8 cellular contexts compared by ENCODE assay signal in the genomic region with DNA sequence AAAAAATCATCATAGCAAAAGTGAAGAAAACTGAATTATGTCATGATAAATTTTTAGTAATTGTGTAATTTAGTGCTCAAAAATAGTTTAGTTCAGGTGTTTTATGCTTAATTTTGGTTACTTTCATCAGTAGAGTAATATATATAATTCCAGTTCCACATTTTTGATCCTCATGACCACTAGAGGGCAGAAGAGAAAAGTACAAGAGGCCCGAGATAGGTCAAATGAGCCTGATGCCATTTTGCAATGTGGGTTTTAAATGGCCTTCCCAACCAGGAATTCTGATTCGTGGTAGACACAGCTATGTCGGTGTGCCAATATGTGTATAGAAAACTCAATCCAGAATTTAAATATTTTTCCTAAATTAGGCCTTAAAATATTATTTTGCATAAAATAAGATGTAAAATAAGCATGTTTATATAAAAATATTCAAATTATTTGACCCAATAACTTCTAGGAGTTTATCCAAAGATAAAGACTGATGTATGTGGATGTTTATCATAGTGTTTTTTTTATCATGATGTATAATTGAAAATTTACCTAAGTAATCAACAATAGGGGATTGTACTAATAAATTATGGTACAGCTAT.
DNase-seq lines count a peak whose midpoint lies in the region; ATAC-seq and TF ChIP-seq lines count a peak whose summit lies in the region.

No MANE protein-coding gene starts in this region.

- no TSS peak for BruUV-seq in Panc1 (replicated peaks; lab: Mats Ljungman, UMichigan)

- peak; percentile 54 for ATAC-seq in Right ventricle myocardium inferior
- peak; percentile 83 for ATAC-seq in Panc1
- ATAC-seq in lung (ENCODE audit: insufficient read depth, low FRiP score), result no peak
- no peak for ATAC-seq in GM18520 (IDR thresholded peaks at IDR 0.05; ENCODE audit: unreplicated experiment)

- H3K27me3 ChIP-seq in Panc1 (ENCODE audit: control insufficient read depth, insufficient read depth, low read length) (peaks cover 3% of the 10 kb centered on the region; the same call in 1 of the 2 replicates), lung (ENCODE audit: control insufficient read depth, insufficient read depth) (no peaks in the 10 kb centered on the region)

- POLR2A ChIA-PET in Panc1 (lab: Charles Lee), result no interaction called here

- H3K4me3 ChIP-seq in Panc1 (ENCODE audit: low read depth in 2 of 2, low read length in 2 of 2) (no peak overlapping the region), lung (no peak overlapping the region)

- H3K9me3 ChIP-seq in Panc1 (ENCODE audit: control insufficient read depth, insufficient read depth, low read depth, low read length), result no peaks in the 10 kb centered on the region
- no peaks in the 10 kb centered on the region for H3K9me3 ChIP-seq in lung (ENCODE audit: control insufficient read depth in 2 of 2, insufficient read depth in 1 of 2, low read length in 1 of 2)

- CTCF ChIA-PET in Panc1 (lab: Charles Lee), result interaction anchor here (1.0 kb wide), 1 partner anchor 259 kb away, joined by 3 read pairs; no protein-coding TSS in a partner anchor

- WGBS in lung, 2 donors, result 3% methylated on average over 3 of the region's 3 CpGs

- no peaks in the 10 kb centered on the region for H3K36me3 ChIP-seq in Panc1 (ENCODE audit: control insufficient read depth, insufficient read depth, low read length)
- H3K36me3 ChIP-seq in lung (ENCODE audit: control insufficient read depth in 2 of 2, insufficient read depth in 2 of 2, low read length in 2 of 2), result no peaks in the 10 kb centered on the region

- H3K4me1 ChIP-seq in Panc1 (ENCODE audit: control insufficient read depth, insufficient read depth, low read length), result no peaks in the 10 kb centered on the region
- no peaks in the 10 kb centered on the region for H3K4me1 ChIP-seq in lung (ENCODE audit: control insufficient read depth in 2 of 2, insufficient read depth in 2 of 2, low read length in 2 of 2)

- no peak for DNase-seq in Right ventricle myocardium inferior (ENCODE audit: missing footprints)
- no peak for DNase-seq in cardiac septum (ENCODE audit: low spot score)
- peak; percentile 33 for DNase-seq in KG1 (lab: John Stamatoyannopoulos, UW)
- peak; percentile 38 for DNase-seq in Panc1 (ENCODE audit: low read depth, low spot score)
- DNase-seq in dermis blood vessel endothelial cell, result peak; percentile 80
- peak; percentile 32 for DNase-seq in lung (ENCODE audit: low spot score)
- no peak for DNase-seq in posterior cingulate gyrus

- H3K27ac ChIP-seq in Panc1 (ENCODE audit: low read length) (no peak overlapping the region), lung (ENCODE audit: low read depth in 1 of 2, low read length in 1 of 2) (no peak overlapping the region)

- intact Hi-C loops in Right ventricle myocardium inferior (cut with DNase I) (loop anchor here (2.0 kb wide), 2 partner anchors 170 to 202 kb away; a partner anchor contains a TSS), cardiac septum (cut with DNase I) (loop anchor here (2.0 to 10.0 kb wide), 3 partner anchors 166 to 358 kb away; a partner anchor contains a TSS), Panc1 (cut with micrococcal nuclease; ENCODE audit: unreplicated experiment) (loop anchor here (1.0 kb wide), 2 partner anchors 165 to 213 kb away; a partner anchor contains a TSS), posterior cingulate gyrus (cut with DNase I) (loop anchor here (2.0 to 5.0 kb wide), 2 partner anchors 166 to 202 kb away; no protein-coding TSS in a partner anchor)

- in situ Hi-C loops in Panc1 (cut with HindIII; ENCODE audit: low pct_unique_long_range_greater_than_20kb, low sequenced_read_pairs), result no loop called here

- TF ChIP-seq CTCF in Panc1 (IDR thresholded peaks at IDR 0.05) (peak; percentile 83; the same call in 1 of the 2 replicates), lung (IDR thresholded peaks at IDR 0.05; ENCODE audit: control extremely low read depth, extremely low read depth) (peak; percentile 58)

Comparison
In these comparisons a context has a peak if more than half of its experiments do, and no peak if none do; other contexts are left out.
1. ATAC-seq: peak in Right ventricle myocardium inferior (single experiment) and Panc1 (single experiment); none in lung (single experiment) and GM18520 (single experiment).
2. DNase-seq: peak in KG1 (single experiment), Panc1 (single experiment), dermis blood vessel endothelial cell (single experiment) and lung (single experiment); none in Right ventricle myocardium inferior (single experiment), cardiac septum (single experiment) and posterior cingulate gyrus (0 of 10).